ENCODE assay signal across 24 cellular contexts in genomic region chr1:184593612-184594011, GRCh38.
"Had no signal": no experiment of that assay in that cellular context is flagged by ENCODE, and none has a peak within 500 bp of the region (broad histone marks: within the 10 kb centered on the region; RNA-seq: fewer than 3 reads in every experiment).

No MANE protein-coding gene starts in this region.

- FAIRE-seq: endothelial cell of umbilical vein, frontal cortex, TTC549, urothelium cell line had no signal

- H3K27ac ChIP-seq: esophagus muscularis mucosa, right atrium auricular region, thoracic aorta, VCaP had no signal

- DNase-seq: activated CD4-positive, alpha-beta T cell treated with anti-CD3 and anti-CD28 coated beads for 4 hours; activated CD4-positive, alpha-beta T cell treated with anti-CD3 and anti-CD28 coated beads, Interleukin-2, amount 50 U/mL, for 4 hours; activated naive CD4-positive, alpha-beta T cell; activated T-cell treated with anti-CD3 and anti-CD28 coated beads for 4 hours; activated T-cell treated with anti-CD3 and anti-CD28 coated beads, Interleukin-2, amount 50 U/mL, for 72 hours; anterior cingulate cortex; central memory CD4-positive, alpha-beta T cell; islet precursor cell; left ventricle myocardium superior; mucosa of descending colon; stimulated activated CD4-positive, alpha-beta T cell treated with anti-CD3 and anti-CD28 coated beads, Interleukin-12 subunit alpha, Interleukin-12 subunit beta, amount 100 ng/mL, for 4 hours; stimulated activated CD4-positive, alpha-beta T cell treated with anti-CD3 and anti-CD28 coated beads, Interleukin-4, amount 100 ng/mL, for 1 hour; stimulated activated naive CD8-positive, alpha-beta T cell treated with anti-CD3 and anti-CD28 coated beads, Interleukin-15, Interleukin-2, amounts not matched to agents 100 U/mL and 50 U/mL, for 24 hours; T-helper 9 cell had no signal

- H3K9me3 ChIP-seq: esophagus muscularis mucosa, mucosa of descending colon, right atrium auricular region, thoracic aorta had no signal

- H3K36me3 ChIP-seq: thoracic aorta had no signal

- ATAC-seq: activated naive CD4-positive, alpha-beta T cell treated with anti-CD3 and anti-CD28 coated beads, Interleukin-2, amount 50 U/mL, for 72 hours; activated T-cell treated with anti-CD3 and anti-CD28 coated beads, Interleukin-2, amount 50 U/mL, for 72 hours; left ventricle myocardium superior; mucosa of descending colon; natural killer cell treated with Interleukin-12 subunit alpha and Interleukin-12 subunit beta and Interleukin-15 and Interleukin-18, amount 100 ng/mL, for 72 hours; stimulated activated naive CD8-positive, alpha-beta T cell treated with anti-CD3 and anti-CD28 coated beads, Interleukin-15, Interleukin-2, amounts not matched to agents 100 U/mL and 50 U/mL, for 24 hours had no signal

- H3K4me3 ChIP-seq: esophagus muscularis mucosa, mucosa of descending colon, right atrium auricular region, thoracic aorta had no signal

- H3K27me3 ChIP-seq: esophagus muscularis mucosa, right atrium auricular region had no signal
